8 cellular contexts compared by ENCODE assay signal in the genomic region with DNA sequence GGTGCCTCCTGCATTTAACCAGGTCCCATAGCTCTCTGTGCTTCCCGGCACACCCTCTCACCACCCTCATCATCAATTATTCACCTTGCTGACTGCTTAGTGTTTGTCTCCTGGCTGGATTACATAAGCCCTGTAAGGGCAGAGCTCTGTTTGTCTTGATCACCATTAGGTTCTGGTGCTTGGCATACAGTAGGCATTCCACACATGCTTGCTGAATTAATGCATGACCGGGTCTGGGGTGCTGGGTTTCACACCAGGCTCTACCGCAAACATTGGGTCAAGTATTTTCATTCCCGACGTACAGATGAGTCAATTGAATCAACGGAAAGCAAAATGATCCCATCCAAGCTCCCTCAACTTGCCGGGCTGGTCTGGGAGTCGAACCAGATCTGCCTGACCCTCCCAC. TPM values are rescaled to one million over a fixed set of nuclear protein-coding genes. Genes with fewer than 3 reads are reported as not detected.
DNase-seq lines count a peak whose midpoint lies in the region; ATAC-seq and TF ChIP-seq lines count a peak whose summit lies in the region.

No MANE protein-coding gene starts in this region.

- H3K4me3 Mint-ChIP-seq in MCF 10A (ENCODE audit: unreplicated experiment) (peak overlapping the region; percentile 49), natural killer cell (peak overlapping the region; percentile 99), progenitor cell of endocrine pancreas (ENCODE audit: low read depth) (no peak overlapping the region)

- H3K79me2 ChIP-seq in Loucy (ENCODE audit: insufficient read depth, low read length), result peaks cover 83% of the 10 kb centered on the region

- BruUV-seq in MCF 10A (replicated peaks; lab: Mats Ljungman, UMichigan), result no TSS peak

- DNase-seq in ELR (ENCODE audit: low read depth) (peak; percentile 5), MCF 10A (ENCODE audit: unreplicated experiment) (peak; percentile 84), natural killer cell (peak; percentile 19), progenitor cell of endocrine pancreas (ENCODE audit: low spot score, unreplicated experiment) (no peak), GM20000 (ENCODE audit: low spot score) (no peak), sciatic nerve (ENCODE audit: low spot score) (no peak)

- peaks cover 11% of the 10 kb centered on the region; the same call in 1 of the 2 replicates for H3K36me3 ChIP-seq in Loucy (ENCODE audit: insufficient read depth, low read length)

- H3K9me3 Mint-ChIP-seq in MCF 10A (ENCODE audit: unreplicated experiment) (no peaks in the 10 kb centered on the region), natural killer cell (no peaks in the 10 kb centered on the region), progenitor cell of endocrine pancreas (ENCODE audit: low read depth) (peaks cover 6% of the 10 kb centered on the region)

- TF ChIP-seq CTCF in Loucy (conservative IDR thresholded peaks at IDR 0.05; ENCODE audit: low read length) (no peak), MCF 10A (IDR thresholded peaks at IDR 0.05; ENCODE audit: unreplicated experiment) (no peak), natural killer cell (IDR thresholded peaks at IDR 0.05) (no peak), progenitor cell of endocrine pancreas (IDR thresholded peaks at IDR 0.05; ENCODE audit: unreplicated experiment) (no peak), GM20000 (IDR thresholded peaks at IDR 0.05; ENCODE audit: extremely low read depth, missing control alignments) (no peak)

- peak overlapping the region; percentile 83 for H3K9ac ChIP-seq in Loucy (ENCODE audit: low read depth, low read length, poor library complexity, severe bottlenecking)

- H2AFZ ChIP-seq in Loucy (ENCODE audit: low read length), result no peak overlapping the region

- peaks cover 15% of the 10 kb centered on the region for H4K20me1 ChIP-seq in Loucy (ENCODE audit: insufficient read depth, low read length, poor library complexity, severe bottlenecking)

- ATAC-seq in natural killer cell (peak in 1 of 3 donors; percentile 8), HG02970 (IDR thresholded peaks at IDR 0.05; ENCODE audit: low FRiP score, unreplicated experiment) (no peak), sciatic nerve (no peak)

- H3K4me1 ChIP-seq in Loucy (ENCODE audit: insufficient read depth, low read length, poor library complexity, severe bottlenecking), result peaks cover 32% of the 10 kb centered on the region

- H3K27ac Mint-ChIP-seq in MCF 10A (ENCODE audit: low read depth, unreplicated experiment) (peak overlapping the region; percentile 10), natural killer cell (peak overlapping the region; percentile 97 to 99), progenitor cell of endocrine pancreas (no peak overlapping the region)

- POLR2A ChIA-PET in MCF 10A (lab: Yijun Ruan, JAX), result interaction anchor here (0.6 to 1.0 kb wide), 4 partner anchors 10 to 297 kb away, joined by 3 to 4 read pairs (median 3); no protein-coding TSS in a partner anchor

- intact Hi-C loops in MCF 10A (cut with micrococcal nuclease), result no loop called here
- intact Hi-C loops in natural killer cell (cut with micrococcal nuclease), result loop anchor here (1.0 to 5.0 kb wide), 3 partner anchors 34 to 386 kb away; a partner anchor contains a TSS
- intact Hi-C loops in sciatic nerve (cut with DNase I), result no loop called here

- no peaks in the 10 kb centered on the region for H3K9me2 ChIP-seq in Loucy (replicated peaks; ENCODE audit: low read depth, low read length)

- CTCF ChIA-PET in MCF 10A (lab: Yijun Ruan, JAX), result no interaction called here

- H3K27me3 Mint-ChIP-seq in MCF 10A (ENCODE audit: insufficient read depth, unreplicated experiment) (no peaks in the 10 kb centered on the region), natural killer cell (ENCODE audit: low read depth in 2 of 2) (no peaks in the 10 kb centered on the region), progenitor cell of endocrine pancreas (peaks cover 16% of the 10 kb centered on the region)

- peak overlapping the region; percentile 73 for H3K4me3 ChIP-seq in Loucy (ENCODE audit: low read length, poor library complexity, severe bottlenecking)

- H3F3A ChIP-seq in Loucy (ENCODE audit: low read depth), result peaks cover 17% of the 10 kb centered on the region; the same call in 1 of the 2 replicates

- H3K36me3 Mint-ChIP-seq in MCF 10A (ENCODE audit: insufficient read depth, unreplicated experiment), result no peaks in the 10 kb centered on the region
- H3K36me3 Mint-ChIP-seq in natural killer cell, result no peaks in the 10 kb centered on the region
- H3K36me3 Mint-ChIP-seq in progenitor cell of endocrine pancreas (ENCODE audit: insufficient read depth), result no peaks in the 10 kb centered on the region

- H3K4me1 Mint-ChIP-seq in MCF 10A (ENCODE audit: insufficient read depth, unreplicated experiment) (peaks cover 7% of the 10 kb centered on the region), natural killer cell (peaks cover 61 to 63% of the 10 kb centered on the region in 2 donors), progenitor cell of endocrine pancreas (ENCODE audit: low read depth) (no peaks in the 10 kb centered on the region)

- H3K9me3 ChIP-seq in Loucy (ENCODE audit: insufficient read depth, low read depth, low read length), result no peaks in the 10 kb centered on the region

- peak overlapping the region; percentile 91 for H3K4me2 ChIP-seq in Loucy (ENCODE audit: low read depth, low read length, poor library complexity, severe bottlenecking)

- no peaks in the 10 kb centered on the region for H3K27me3 ChIP-seq in Loucy (ENCODE audit: insufficient read depth, low read length, poor library complexity, severe bottlenecking)

RNA-seq across cellular contexts. Expression of a gene that starts 28.5 kb away (rescaled TPM):
- total RNA-seq in MCF 10A (2022) (not detected in 2 replicates), natural killer cell (100 to 1,000 TPM; 141 to 167 (median 164) TPM), progenitor cell of endocrine pancreas (not detected in 2 replicates), sciatic nerve (12.7 TPM)

RNA-seq across cellular contexts. Expression of a gene that starts 33.8 kb away (rescaled TPM):
- total RNA-seq in MCF 10A (2022), result 28.5 and 76.7 TPM in 2 replicates
- 10 to 100 TPM; 14.6 to 20.1 (median 15.3) TPM for total RNA-seq in natural killer cell
- 19.8 and 20.0 TPM in 2 replicates for total RNA-seq in progenitor cell of endocrine pancreas
- 0.45 TPM for total RNA-seq in sciatic nerve

Comparison
In these comparisons a context has a peak if more than half of its experiments do, and no peak if none do; other contexts are left out.
1. DNase-seq: peak in ELR (single experiment), MCF 10A (single experiment) and natural killer cell (single experiment); none in progenitor cell of endocrine pancreas (single experiment), GM20000 (single experiment) and sciatic nerve (single experiment).
2. RNA of a gene that starts 28.5 kb away (total RNA-seq): 141 to 167 TPM in natural killer cell and 12.7 TPM in sciatic nerve (single experiment); not detected in MCF 10A and not detected in progenitor cell of endocrine pancreas; every median in the first group is over 10 times any median in the second.
3. RNA of a gene that starts 33.8 kb away (total RNA-seq): 28.5 to 76.7 TPM in MCF 10A, 19.8 to 20.0 TPM in progenitor cell of endocrine pancreas and 14.6 to 20.1 TPM in natural killer cell; 0.45 TPM in sciatic nerve (single experiment); every median in the first group is over 10 times any median in the second.